In the genomic region with DNA sequence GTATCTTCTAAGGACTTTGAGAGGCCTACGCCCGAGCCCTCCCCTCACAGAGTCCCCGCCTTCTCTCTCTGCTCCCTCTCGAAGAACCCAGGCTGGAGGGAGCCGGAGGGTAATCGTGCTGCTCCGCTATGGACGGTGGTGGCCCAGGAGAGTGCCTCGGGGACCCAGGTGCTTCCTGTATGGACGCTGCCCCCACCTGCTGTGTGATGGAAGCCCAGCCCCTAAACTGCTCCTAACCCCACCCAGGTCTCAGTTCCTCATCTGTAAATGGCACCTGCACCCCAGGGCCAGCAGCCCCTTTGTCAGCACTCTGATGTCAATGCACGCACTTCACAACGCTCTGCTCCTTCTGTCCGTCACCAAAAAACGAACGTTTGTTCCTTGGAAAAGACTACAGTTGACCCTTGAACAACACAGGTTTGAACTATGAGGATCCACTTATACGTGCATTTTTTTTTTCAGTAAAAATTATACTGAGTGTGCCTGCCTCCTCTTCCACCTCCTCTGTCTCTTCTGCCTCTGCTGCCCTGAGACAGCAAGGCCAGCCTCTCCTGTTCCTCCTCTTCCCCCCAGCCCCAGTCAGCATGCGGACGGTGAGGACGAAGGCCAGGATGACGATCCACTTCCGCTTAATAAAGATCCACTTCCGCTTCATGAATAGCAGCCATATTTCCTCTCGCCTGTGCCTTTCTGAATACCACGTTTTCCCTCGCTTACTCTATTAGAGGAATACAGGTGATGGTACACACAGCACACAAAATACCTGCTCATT, we compare ENCODE assay signal across 8 cellular contexts.
DNase-seq lines count a peak whose midpoint lies in the region; ATAC-seq lines count a peak whose summit lies in the region.

No MANE protein-coding gene starts in this region.

- peak; percentile 65 for ATAC-seq in GM18873 (IDR thresholded peaks at IDR 0.05; ENCODE audit: low FRiP score, unreplicated experiment)
- ATAC-seq in GM21737 (IDR thresholded peaks at IDR 0.05; ENCODE audit: unreplicated experiment), result peak; percentile 85
- ATAC-seq in HG03520 (IDR thresholded peaks at IDR 0.05; ENCODE audit: unreplicated experiment), result peak; percentile 63

- intact Hi-C loops in posterior vena cava (cut with DNase I), result no loop called here

- peak; percentile 77 for DNase-seq in posterior vena cava (ENCODE audit: low spot score)
- DNase-seq in GF-D8 (lab: John Stamatoyannopoulos, UW), result no peak
- DNase-seq in mesenteric fat pad (ENCODE audit: low spot score), result no peak
- DNase-seq in NCI-H1436 treated with DMSO at 0.1 percent for 48 hours (lab: John Stamatoyannopoulos, UW), result no peak
- no peak for DNase-seq in LoVo (ENCODE audit: low spot score)
